Comparison of ENCODE assay signal across 10 cellular contexts in genomic region chr12:109625131-109625559, GRCh38. TPM values are rescaled to one million over a fixed set of nuclear protein-coding genes. Genes with fewer than 3 reads are reported as not detected.
DNase-seq lines count a peak whose midpoint lies in the region; ATAC-seq, FAIRE-seq and TF ChIP-seq lines count a peak whose summit lies in the region.
"Had no signal": no experiment of that assay in that cellular context is flagged by ENCODE, and none has a peak within 500 bp of the region (broad histone marks: within the 10 kb centered on the region; RNA-seq: fewer than 3 reads in every experiment).

No MANE protein-coding gene starts in this region.

- no peaks in the 10 kb centered on the region for H3K9me3 ChIP-seq in kidney (ENCODE audit: control insufficient read depth in 1 of 2, low read length in 2 of 2)

- no peak overlapping the region for H3K4me3 ChIP-seq in kidney (ENCODE audit: low read length in 2 of 2)

- no peak overlapping the region for H3K4me3 Mint-ChIP-seq in brain
- H3K4me3 Mint-ChIP-seq: activated naive CD8-positive, alpha-beta T cell treated with anti-CD3 and anti-CD28 coated beads for 36 hours had no signal

- H3K27ac Mint-ChIP-seq in brain = peak overlapping the region in 3 of 5 experiments; percentile 16 to 70 (median 48)
- H3K27ac Mint-ChIP-seq: activated naive CD8-positive, alpha-beta T cell treated with anti-CD3 and anti-CD28 coated beads for 36 hours had no signal

- no peaks in the 10 kb centered on the region for H3K36me3 ChIP-seq in kidney (ENCODE audit: control insufficient read depth in 1 of 2, insufficient read depth in 2 of 2, low read length in 2 of 2)

- no peaks in the 10 kb centered on the region for H3K36me3 Mint-ChIP-seq in brain
- H3K36me3 Mint-ChIP-seq: activated naive CD8-positive, alpha-beta T cell treated with anti-CD3 and anti-CD28 coated beads for 36 hours had no signal

- no peaks in the 10 kb centered on the region for H3K4me1 ChIP-seq in kidney (ENCODE audit: control insufficient read depth in 1 of 2, insufficient read depth in 1 of 2, low read depth in 1 of 2, low read length in 2 of 2)

- no peak overlapping the region for H3K9ac ChIP-seq in kidney (ENCODE audit: low read length in 2 of 2)

- intact Hi-C loops in Right ventricle myocardium inferior (cut with DNase I) = no loop called here
- intact Hi-C loops in cardiac septum (cut with DNase I) = no loop called here
- intact Hi-C loops in kidney (cut with DNase I) = no loop called here

- peaks cover 0 to 9% (median 0%) of the 10 kb centered on the region in 5 experiments for H3K9me3 Mint-ChIP-seq in brain
- H3K9me3 Mint-ChIP-seq: activated naive CD8-positive, alpha-beta T cell treated with anti-CD3 and anti-CD28 coated beads for 36 hours had no signal

- TF ChIP-seq CTCF in brain (conservative IDR thresholded peaks at IDR 0.05) = no peak
- no peak for TF ChIP-seq CTCF in kidney (IDR thresholded peaks at IDR 0.05; ENCODE audit: borderline replicate concordance, extremely low read depth, insufficient read depth)
- no peak for TF ChIP-seq CTCF in D721Med (IDR thresholded peaks at IDR 0.05; ENCODE audit: insufficient read depth, missing control alignments)

- DNase-seq in Right ventricle myocardium inferior (ENCODE audit: missing footprints) (peak; percentile 30), cardiac septum (ENCODE audit: low spot score) (no peak), hypothalamus (lab: John Stamatoyannopoulos, UW) (peak in 47 of 51 donors; percentile 4 to 95 (median 82)), urothelium cell line (ENCODE audit: low spot score) (peak; percentile 29), kidney (no peak), D721Med (ENCODE audit: insufficient read length, low spot score) (no peak)
- no peak for DNase-seq in activated T-cell treated with anti-CD3 and anti-CD28 coated beads, Interleukin-2, amount 50 U/mL, for 1 hour
- DNase-seq: activated naive CD8-positive, alpha-beta T cell treated with anti-CD3 and anti-CD28 coated beads for 36 hours; NCI-H524 treated with DMSO at 0.1 percent for 48 hours had no signal

- peak; percentile 70 for ATAC-seq in Right ventricle myocardium inferior

- peaks cover 19% of the 10 kb centered on the region for H3K27me3 Mint-ChIP-seq in brain

- peaks cover 41% of the 10 kb centered on the region for H3K4me1 Mint-ChIP-seq in brain

- H3K27ac ChIP-seq in kidney (ENCODE audit: low read depth in 2 of 2, low read length in 2 of 2) = no peak overlapping the region

- FAIRE-seq in urothelium cell line (lab: Jason Lieb, UNC) (no peak), kidney (lab: Jason Lieb, UNC) (no peak), D721Med (lab: Jason Lieb, UNC) (no peak)

RNA-seq across cellular contexts. Expression of gene MVK, which starts 51.6 kb away (rescaled TPM):
- total RNA-seq in Right ventricle myocardium inferior (11.8 TPM), cardiac septum (12.4 TPM), kidney (40.0 TPM)
- polyA plus RNA-seq in brain (ENCODE audit: insufficient read depth, low read depth, low replicate concordance) (33.4 TPM), kidney (ENCODE audit: insufficient read depth, low read depth, low replicate concordance) (48.1 TPM)

RNA-seq across cellular contexts. Expression of gene MMAB, which starts 51.8 kb away (rescaled TPM):
- total RNA-seq in Right ventricle myocardium inferior (61.7 TPM), cardiac septum (41.3 TPM), kidney (42.9 TPM)
- polyA plus RNA-seq in brain (ENCODE audit: insufficient read depth, low read depth, low replicate concordance) (62.8 TPM), kidney (ENCODE audit: insufficient read depth, low read depth, low replicate concordance) (96.3 TPM)

Comparison
In these comparisons a context has a peak if more than half of its experiments do, and no peak if none do; other contexts are left out.
1. DNase-seq: peak in Right ventricle myocardium inferior (single experiment), hypothalamus (47 of 51) and urothelium cell line (single experiment); none in cardiac septum (single experiment), kidney (single experiment), activated T-cell treated with anti-CD3 and anti-CD28 coated beads, Interleukin-2, amount 50 U/mL, for 1 hour (single experiment) and D721Med (single experiment).